ENCODE assay signal across 20 cellular contexts in genomic region chr7:133883591-133883990, GRCh38.
DNase-seq lines count a peak whose midpoint lies in the region; ATAC-seq, FAIRE-seq and TF ChIP-seq lines count a peak whose summit lies in the region.
"Had no signal": no experiment of that assay in that cellular context is flagged by ENCODE, and none has a peak within 500 bp of the region (broad histone marks: within the 10 kb centered on the region; RNA-seq: fewer than 3 reads in every experiment).

No MANE protein-coding gene starts in this region.

- no peaks in the 10 kb centered on the region for H3K9me1 ChIP-seq in K562 (ENCODE audit: control insufficient read depth, insufficient read depth, low read length)

- no peaks in the 10 kb centered on the region for H3K79me2 ChIP-seq in K562 (ENCODE audit: control insufficient read depth, insufficient read depth, low read length)

- no peak overlapping the region for H3K27ac ChIP-seq in K562 (ENCODE audit: extremely low read depth, low read depth, low read length)
- H3K27ac ChIP-seq: 22Rv1, A549, GM23248 had no signal

- BruUV-seq in K562 (replicated peaks; lab: Mats Ljungman, UMichigan): no TSS peak

- no peak overlapping the region for H2AFZ ChIP-seq in K562 (ENCODE audit: low read depth, low read length)
- H2AFZ ChIP-seq: GM23248 had no signal

- no peak for TF ChIP-seq EP300 in K562 (IDR thresholded peaks at IDR 0.05; ENCODE audit: low read length)

- H3K4me1 ChIP-seq in K562 (replicated peaks in 1 of 2; ENCODE audit: control insufficient read depth in 2 of 2, insufficient read depth in 2 of 2, low read length in 2 of 2): peaks cover 4 to 10% of the 10 kb centered on the region in 2 experiments; a peak in 3 of 5 replicates

- 8% methylated on average over 3 of the region's 3 CpGs for WGBS in K562 (ENCODE audit: insufficient coverage, low coverage, missing lambda C conversion rate)

- no peak overlapping the region for H3K4me3 ChIP-seq in K562
- H3K4me3 ChIP-seq: A549, GM12878, GM23248 had no signal

- CTCF ChIA-PET in K562 (lab: Yijun Ruan, JAX; ENCODE audit: low intra/inter-chr PET ratio): no interaction called here

- no peaks in the 10 kb centered on the region for H4K20me1 ChIP-seq in K562 (replicated peaks; ENCODE audit: control insufficient read depth, insufficient read depth, low read length)

- H3K9me3 ChIP-seq in K562 (replicated peaks; ENCODE audit: control insufficient read depth, insufficient read depth, low read depth, low read length): no peaks in the 10 kb centered on the region
- H3K9me3 ChIP-seq: A549 had no signal

- no peak for TF ChIP-seq RAD21 in K562 (CRISPR knock-in tag; conservative IDR thresholded peaks at IDR 0.05 in 1 of 2, IDR thresholded peaks at IDR 0.05 in 1 of 2)

- H3K27me3 ChIP-seq in K562 (ENCODE audit: control insufficient read depth in 2 of 2, insufficient read depth in 2 of 2, low read length in 2 of 2): no peaks in the 10 kb centered on the region

- intact Hi-C loops in K562 (cut with micrococcal nuclease): no loop called here

- DNase-seq in NCI-H2227 treated with DMSO at 0.1 percent for 48 hours (lab: John Stamatoyannopoulos, UW): peak; percentile 31
- no peak for DNase-seq in NCI-H2227 (lab: John Stamatoyannopoulos, UW; ENCODE audit: unreplicated experiment)
- DNase-seq in K562 (ENCODE audit: extremely low read depth in 1 of 4, low spot score in 3 of 4): no peak
- DNase-seq in putamen (ENCODE audit: low spot score): peak; percentile 63
- no peak for DNase-seq in EL
- DNase-seq in NCI-H2029 (lab: John Stamatoyannopoulos, UW): no peak
- DNase-seq: C1 segment of cervical spinal cord; CD4-positive, alpha-beta memory T cell; COR-L47; DMS153; DND-41; GDM1; GM23248; H7; HCEC 1CT had no signal

- TF ChIP-seq POLR2A in K562 (conservative IDR thresholded peaks at IDR 0.05): no peak

- 0 out of 2 replicates have a peak overlapping the region, but pooled peaks have one; percentile 1 for H3K4me2 ChIP-seq in K562 (ENCODE audit: insufficient read depth, low read length)
- H3K4me2 ChIP-seq: A549 had no signal

- no peak for TF ChIP-seq CTCF in K562 (IDR thresholded peaks at IDR 0.05 in 2 of 3, conservative IDR thresholded peaks at IDR 0.05 in 1 of 3; ENCODE audit: insufficient read depth in 2 of 3, low read depth in 1 of 3, low read length in 3 of 3)

- no peak; the same call in 2 of the 3 replicates for ATAC-seq in K562
- ATAC-seq: A549, GM12878 had no signal

- POLR2A ChIA-PET in K562 (lab: Yijun Ruan, JAX): interaction anchor here (0.5 to 1.5 kb wide), 6 partner anchors 9 to 512 kb away, joined by 3 to 5 read pairs (median 3); no protein-coding TSS in a partner anchor

- no peak overlapping the region for H3K9ac ChIP-seq in K562 (ENCODE audit: insufficient read depth in 1 of 2, low read depth in 2 of 2, low read length in 2 of 2)
- H3K9ac ChIP-seq: GM23248 had no signal

- no peaks in the 10 kb centered on the region for H3K36me3 ChIP-seq in K562 (ENCODE audit: control insufficient read depth, insufficient read depth, low read length)

- FAIRE-seq in K562 (lab: Jason Lieb, UNC): no peak
- FAIRE-seq: A549, GM12878, GM19239, H1 had no signal

- in situ Hi-C loops in K562 (cut with MboI): no loop called here

TF ChIP-seq in K562, 482 proteins besides CTCF, POLR2A, EP300 and RAD21 (continues in another document):
- TF ChIP-seq NFE2 (IDR thresholded peaks at IDR 0.05; ENCODE audit: low read depth) (peak; percentile 27; the same call in 1 of the 2 replicates), SIX5 (IDR thresholded peaks at IDR 0.05; ENCODE audit: borderline replicate concordance in 1 of 2, insufficient read depth in 1 of 2, low read depth in 1 of 2, low read length in 2 of 2) (no peak), THRB (CRISPR knock-in tag; conservative IDR thresholded peaks at IDR 0.05) (no peak), TGIF2 (CRISPR knock-in tag; IDR thresholded peaks at IDR 0.05) (no peak), YY1 (IDR thresholded peaks at IDR 0.05; ENCODE audit: borderline replicate concordance in 1 of 3, control insufficient read depth in 1 of 3, extremely low read depth in 1 of 3, insufficient read depth in 3 of 3, insufficient read length in 1 of 3, insufficient replicate concordance in 2 of 3, low read depth in 1 of 3, low read length in 2 of 3) (no peak), TFAP4 (CRISPR knock-in tag; IDR thresholded peaks at IDR 0.05; ENCODE audit: borderline replicate concordance) (no peak), MAFG (tag; conservative IDR thresholded peaks at IDR 0.05) (0 out of 2 replicates have a peak, but pooled peaks have one; percentile 9), SMAD3 (CRISPR knock-in tag; conservative IDR thresholded peaks at IDR 0.05) (no peak), FUS (optimal IDR thresholded peaks at IDR 0.05; ENCODE audit: low read depth, low read length) (no peak), GABPB2 (CRISPR knock-in tag; conservative IDR thresholded peaks at IDR 0.05) (no peak), ZNF316 (IDR thresholded peaks at IDR 0.05) (peak; percentile 21; the same call in 1 of the 2 replicates)
- TF ChIP-seq, protein P1, sequence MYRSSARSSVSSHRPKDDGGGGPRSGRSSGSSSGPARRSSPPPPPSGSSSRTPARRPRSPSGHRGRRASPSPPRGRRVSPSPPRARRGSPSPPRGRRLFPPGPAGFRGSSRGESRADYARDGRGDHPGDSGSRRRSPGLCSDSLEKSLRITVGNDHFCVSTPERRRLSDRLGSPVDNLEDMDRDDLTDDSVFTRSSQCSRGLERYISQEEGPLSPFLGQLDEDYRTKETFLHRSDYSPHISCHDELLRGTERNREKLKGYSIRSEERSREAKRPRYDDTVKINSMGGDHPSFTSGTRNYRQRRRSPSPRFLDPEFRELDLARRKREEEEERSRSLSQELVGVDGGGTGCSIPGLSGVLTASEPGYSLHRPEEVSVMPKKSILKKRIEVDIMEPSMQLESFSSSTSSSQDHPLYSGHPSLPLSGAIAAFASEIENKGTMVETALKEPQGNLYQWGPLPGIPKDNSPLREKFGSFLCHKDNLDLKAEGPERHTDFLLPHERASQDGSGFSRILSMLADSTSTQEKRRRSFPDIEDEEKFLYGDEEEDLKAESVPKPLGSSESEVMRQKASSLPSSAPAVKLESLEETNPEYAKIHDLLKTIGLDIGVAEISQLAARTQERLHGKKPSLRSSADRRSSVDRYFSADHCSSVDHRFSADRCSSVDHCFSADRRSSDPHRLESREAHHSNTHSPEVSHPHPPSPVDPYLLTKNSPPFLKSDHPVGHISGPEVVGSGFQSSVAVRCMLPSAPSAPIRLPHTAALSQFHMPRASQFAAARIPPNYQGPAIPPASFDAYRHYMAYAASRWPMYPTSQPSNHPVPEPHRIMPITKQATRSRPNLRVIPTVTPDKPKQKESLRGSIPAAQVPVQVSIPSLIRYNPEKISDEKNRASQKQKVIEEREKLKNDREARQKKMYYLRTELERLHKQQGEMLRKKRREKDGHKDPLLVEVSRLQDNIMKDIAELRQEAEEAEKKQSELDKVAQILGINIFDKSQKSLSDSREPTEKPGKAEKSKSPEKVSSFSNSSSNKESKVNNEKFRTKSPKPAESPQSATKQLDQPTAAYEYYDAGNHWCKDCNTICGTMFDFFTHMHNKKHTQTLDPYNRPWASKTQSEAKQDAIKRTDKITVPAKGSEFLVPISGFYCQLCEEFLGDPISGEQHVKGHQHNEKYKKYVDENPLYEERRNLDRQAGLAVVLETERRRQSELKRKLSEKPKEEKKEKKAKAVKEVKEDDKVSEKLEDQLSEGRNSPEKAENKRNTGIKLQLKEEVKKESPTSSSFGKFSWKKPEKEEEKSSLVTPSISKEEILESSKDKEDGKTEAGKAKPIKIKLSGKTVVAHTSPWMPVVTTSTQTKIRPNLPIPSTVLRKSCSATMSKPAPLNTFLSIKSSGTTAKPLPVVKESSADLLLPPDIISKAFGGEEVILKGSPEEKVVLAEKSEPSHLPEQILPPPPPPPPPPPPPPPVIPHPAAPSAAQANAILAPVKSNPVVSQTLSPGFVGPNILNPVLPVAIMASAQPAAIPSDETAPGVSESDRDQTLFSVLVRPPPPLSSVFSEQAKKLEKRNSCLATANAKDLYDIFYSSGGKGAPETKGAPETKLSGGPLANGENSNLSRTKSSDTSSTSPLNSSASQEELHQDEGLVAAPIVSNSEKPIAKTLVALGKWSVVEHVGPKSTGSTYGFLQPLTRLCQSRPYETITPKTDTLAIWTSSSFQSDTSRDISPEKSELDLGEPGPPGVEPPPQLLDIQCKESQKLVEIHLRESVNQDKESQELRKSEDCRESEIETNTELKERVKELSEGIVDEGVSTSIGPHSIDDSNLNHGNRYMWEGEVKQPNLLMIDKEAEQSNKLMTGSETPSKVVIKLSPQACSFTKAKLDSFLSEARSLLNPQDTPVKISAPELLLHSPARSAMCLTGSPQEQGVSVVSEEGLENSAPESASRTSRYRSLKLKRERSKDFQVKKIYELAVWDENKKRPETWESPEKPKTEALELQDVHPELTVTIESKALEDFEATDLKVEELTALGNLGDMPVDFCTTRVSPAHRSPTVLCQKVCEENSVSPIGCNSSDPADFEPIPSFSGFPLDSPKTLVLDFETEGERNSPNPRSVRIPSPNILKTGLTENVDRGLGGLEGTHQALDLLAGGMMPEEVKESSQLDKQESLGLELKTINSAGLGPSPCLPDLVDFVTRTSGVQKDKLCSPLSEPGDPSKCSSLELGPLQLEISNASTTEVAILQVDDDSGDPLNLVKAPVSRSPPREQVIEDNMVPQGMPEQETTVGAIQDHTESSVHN (IDR thresholded peaks at IDR 0.05; ENCODE audit: borderline replicate concordance in 1 of 2, low read depth in 1 of 2): no peak

Comparison
In these comparisons a context has a peak if more than half of its experiments do, and no peak if none do; other contexts are left out.
1. DNase-seq: peak in NCI-H2227 treated with DMSO at 0.1 percent for 48 hours (single experiment) and putamen (single experiment); none in NCI-H2227 (single experiment), K562 (0 of 4), EL (single experiment) and NCI-H2029 (single experiment).